ENCODE assay signal across 20 cellular contexts in genomic region chr9:92308893-92309292, GRCh38. TPM values are rescaled to one million over a fixed set of nuclear protein-coding genes. Genes with fewer than 3 reads are reported as not detected.
DNase-seq lines count a peak whose midpoint lies in the region; ATAC-seq, FAIRE-seq and TF ChIP-seq lines count a peak whose summit lies in the region.
"Had no signal": no experiment of that assay in that cellular context is flagged by ENCODE, and none has a peak within 500 bp of the region (broad histone marks: within the 10 kb centered on the region; RNA-seq: fewer than 3 reads in every experiment).

No MANE protein-coding gene starts in this region.

- H3K9me3 ChIP-seq in body of pancreas (no peaks in the 10 kb centered on the region), pancreas (no peaks in the 10 kb centered on the region), stomach (no peaks in the 10 kb centered on the region)
- H3K9me3 ChIP-seq: ovary, tibial artery had no signal

- DNase-seq in activated T-cell treated with anti-CD3 and anti-CD28 coated beads, Interleukin-2, amount 50 U/mL, for 24 hours: no peak
- DNase-seq in activated T-cell treated with anti-CD3 and anti-CD28 coated beads, Interleukin-2, amount 50 U/mL, for 48 hours: no peak
- DNase-seq in body of pancreas: peak in 3 of 4 donors; percentile 25 to 28 (median 26)
- DNase-seq in pancreas: no peak
- no peak for DNase-seq in stomach
- DNase-seq in activated naive CD4-positive, alpha-beta T cell treated with Interleukin-2 at 50 U/mL for 16 hours: no peak
- no peak for DNase-seq in NCI-H524 (lab: John Stamatoyannopoulos, UW)
- DNase-seq: activated effector memory CD4-positive, alpha-beta T cell treated with anti-CD3 and anti-CD28 coated beads, Interleukin-2, amount 50 U/mL, for 16 hours; MV-4-11; natural killer cell; NCI-H82; ovary; PC-3; stimulated activated naive B cell treated with anti-CD40 and anti-IgM and Interleukin-4, amounts not matched to agents 10 μg/mL and 1 μg/mL and 100 μg/mL, for 72 hours; tibial artery had no signal

- H3K4me3 Mint-ChIP-seq in activated T-cell treated with anti-CD3 and anti-CD28 coated beads, Interleukin-2, amount 50 U/mL, for 24 hours: no peak overlapping the region
- H3K4me3 Mint-ChIP-seq: natural killer cell; stimulated activated naive B cell treated with anti-CD40 and anti-IgM and Interleukin-4, amounts not matched to agents 10 μg/mL and 1 μg/mL and 100 μg/mL, for 72 hours had no signal

- H3K36me3 ChIP-seq in body of pancreas (replicated peaks in 1 of 2; ENCODE audit: insufficient read depth in 1 of 2, low read depth in 2 of 2): peaks cover 6 to 36% of the 10 kb centered on the region in 2 donors
- peaks cover 5 to 56% (median 9%) of the 10 kb centered on the region in 3 donors for H3K36me3 ChIP-seq in pancreas
- peaks cover 58 to 88% (median 83%) of the 10 kb centered on the region in 4 donors for H3K36me3 ChIP-seq in stomach
- H3K36me3 ChIP-seq: ovary had no signal

- no peak for FAIRE-seq in pancreas (lab: Jason Lieb, UNC)
- FAIRE-seq: D721Med, H54 had no signal

- peak; percentile 62 for ATAC-seq in HG03108 (IDR thresholded peaks at IDR 0.05; ENCODE audit: unreplicated experiment)
- no peak for ATAC-seq in body of pancreas
- ATAC-seq in pancreas: peak; percentile 59 to 72 (median 66)
- ATAC-seq: natural killer cell; PC-3; stimulated activated naive B cell treated with anti-CD40 and anti-IgM and Interleukin-4, amounts not matched to agents 10 μg/mL and 1 μg/mL and 100 μg/mL, for 72 hours had no signal

- peaks cover 27% of the 10 kb centered on the region for H3K4me1 Mint-ChIP-seq in activated T-cell treated with anti-CD3 and anti-CD28 coated beads, Interleukin-2, amount 50 U/mL, for 24 hours (ENCODE audit: low read depth)

- TF ChIP-seq POLR2A in body of pancreas (IDR thresholded peaks at IDR 0.05) (no peak), stomach (IDR thresholded peaks at IDR 0.05) (no peak)

- peak overlapping the region; percentile 75 for H3K27ac Mint-ChIP-seq in activated T-cell treated with anti-CD3 and anti-CD28 coated beads, Interleukin-2, amount 50 U/mL, for 24 hours
- H3K27ac Mint-ChIP-seq: natural killer cell had no signal

- TF ChIP-seq CTCF in body of pancreas (IDR thresholded peaks at IDR 0.05) (no peak), pancreas (IDR thresholded peaks at IDR 0.05) (no peak), stomach (IDR thresholded peaks at IDR 0.05) (no peak)

- H3K27ac ChIP-seq in body of pancreas: no peak overlapping the region
- no peak overlapping the region for H3K27ac ChIP-seq in pancreas
- no peak overlapping the region for H3K27ac ChIP-seq in stomach
- H3K27ac ChIP-seq: C4-2B, KMS-11, ovary, tibial artery had no signal

- H3K36me3 Mint-ChIP-seq in activated T-cell treated with anti-CD3 and anti-CD28 coated beads, Interleukin-2, amount 50 U/mL, for 24 hours (ENCODE audit: low read depth): peaks cover 100% of the 10 kb centered on the region

- H3K27me3 Mint-ChIP-seq in activated T-cell treated with anti-CD3 and anti-CD28 coated beads, Interleukin-2, amount 50 U/mL, for 24 hours: no peaks in the 10 kb centered on the region
- H3K27me3 Mint-ChIP-seq: stimulated activated naive B cell treated with anti-CD40 and anti-IgM and Interleukin-4, amounts not matched to agents 10 μg/mL and 1 μg/mL and 100 μg/mL, for 72 hours had no signal

- TF ChIP-seq EP300 in stomach (IDR thresholded peaks at IDR 0.05): no peak

- H3K27me3 ChIP-seq in body of pancreas (no peaks in the 10 kb centered on the region), pancreas (no peaks in the 10 kb centered on the region), stomach (no peaks in the 10 kb centered on the region)
- H3K27me3 ChIP-seq: ovary, tibial artery had no signal

- no peaks in the 10 kb centered on the region for H3K9me3 Mint-ChIP-seq in activated T-cell treated with anti-CD3 and anti-CD28 coated beads, Interleukin-2, amount 50 U/mL, for 24 hours
- H3K9me3 Mint-ChIP-seq: natural killer cell; stimulated activated naive B cell treated with anti-CD40 and anti-IgM and Interleukin-4, amounts not matched to agents 10 μg/mL and 1 μg/mL and 100 μg/mL, for 72 hours had no signal

- H3K4me3 ChIP-seq in body of pancreas: no peak overlapping the region
- no peak overlapping the region for H3K4me3 ChIP-seq in pancreas
- H3K4me3 ChIP-seq in stomach: no peak overlapping the region
- H3K4me3 ChIP-seq: ovary, tibial artery had no signal

- intact Hi-C loops in body of pancreas (cut with DNase I) (no loop called here), pancreas (cut with DNase I) (no loop called here), stomach (cut with DNase I; ENCODE audit: low total_unique reads) (no loop called here)

- H3K4me1 ChIP-seq in body of pancreas (no peaks in the 10 kb centered on the region), pancreas (peaks cover 0 to 4% (median 0%) of the 10 kb centered on the region in 3 donors), stomach (peaks cover 0 to 10% (median 3%) of the 10 kb centered on the region in 4 donors)
- H3K4me1 ChIP-seq: tibial artery had no signal

RNA-seq across cellular contexts. Expression of gene IARS1, which starts 15.4 kb away (rescaled TPM):
- total RNA-seq in body of pancreas (10 to 100 TPM; 45.1 to 68.6 TPM), pancreas (10 to 100 TPM; 25.9 to 89.3 (median 42.2) TPM), stomach (100 to 1,000 TPM in 3 of 5 donors, 10 to 100 TPM in 2; 59.5 to 328 (median 118) TPM)
- polyA plus RNA-seq in pancreas (10 to 100 TPM; 16.8 to 30.9 TPM), stomach (10 to 100 TPM; 11.0 to 22.2 (median 20.2) TPM)

RNA-seq across cellular contexts. Expression of gene NOL8, which starts 16.3 kb away (rescaled TPM):
- total RNA-seq in body of pancreas: 10 to 100 TPM; 26.5 to 38.2 TPM
- 10 to 100 TPM in 5 of 6 donors, 1 to 10 TPM in 1; 9.7 to 20.0 (median 13.3) TPM for total RNA-seq in pancreas
- polyA plus RNA-seq in pancreas: 10 to 100 TPM; 15.5 to 20.6 TPM
- 10 to 100 TPM; 20.4 to 75.4 (median 32.1) TPM for total RNA-seq in stomach
- 10 to 100 TPM; 11.9 to 22.2 (median 14.7) TPM for polyA plus RNA-seq in stomach

RNA-seq across cellular contexts. Expression of gene CENPP, which starts 16.9 kb away (rescaled TPM):
- total RNA-seq in body of pancreas (1 to 10 TPM in 1 of 2 donors, under 1 TPM in 1; 0.78 to 2.3 TPM), pancreas (1 to 10 TPM; 1.0 to 2.7 (median 2.3) TPM), stomach (10 to 100 TPM in 2 of 5 donors, 1 to 10 TPM in 3; 1.3 to 37.9 (median 6.4) TPM)
- polyA plus RNA-seq in pancreas (1 to 10 TPM in 1 of 2 donors, under 1 TPM in 1; 0.46 to 1.1 TPM), stomach (1 to 10 TPM; 1.4 to 2.9 (median 2.4) TPM)

Comparison
In these comparisons a context has a peak if more than half of its experiments do, and no peak if none do; other contexts are left out.
1. DNase-seq: peak in body of pancreas (3 of 4); none in activated T-cell treated with anti-CD3 and anti-CD28 coated beads, Interleukin-2, amount 50 U/mL, for 24 hours (single experiment), activated T-cell treated with anti-CD3 and anti-CD28 coated beads, Interleukin-2, amount 50 U/mL, for 48 hours (0 of 2), pancreas (0 of 6), stomach (single experiment), activated naive CD4-positive, alpha-beta T cell treated with Interleukin-2 at 50 U/mL for 16 hours (single experiment) and NCI-H524 (0 of 2).